In the genomic region with DNA sequence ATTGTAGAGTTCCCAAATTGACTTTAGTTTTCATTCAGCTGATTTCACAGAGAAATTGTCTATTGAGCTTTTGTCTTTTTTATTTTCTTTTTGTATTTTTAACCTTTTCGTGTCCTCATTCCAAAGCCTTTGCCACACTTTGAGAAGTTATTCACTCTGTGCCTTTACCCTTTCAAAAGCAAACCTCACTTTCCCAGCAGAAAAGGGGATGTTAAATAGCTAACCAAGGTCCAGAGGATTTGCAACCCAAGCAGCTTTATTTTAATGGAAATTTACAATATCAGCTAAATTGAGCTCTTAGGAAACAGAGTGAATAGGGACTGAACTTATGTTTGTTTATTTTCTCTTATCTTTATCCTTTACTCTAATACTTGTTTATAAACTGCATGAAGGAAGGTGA, we compare ENCODE assay signal across 17 cellular contexts.
"Had no signal": no experiment of that assay in that cellular context is flagged by ENCODE, and none has a peak within 500 bp of the region (broad histone marks: within the 10 kb centered on the region; RNA-seq: fewer than 3 reads in every experiment).

No MANE protein-coding gene starts in this region.

- H3K4me3 ChIP-seq: colonic mucosa, left ventricle myocardium inferior, lung, ovary had no signal

- H3K9me3 ChIP-seq: colonic mucosa, left ventricle myocardium inferior, ovary had no signal

- H3K36me3 ChIP-seq: colonic mucosa, ovary had no signal

- H3K27ac ChIP-seq: colonic mucosa, left ventricle myocardium inferior, ovary had no signal

- H3K27me3 ChIP-seq: colonic mucosa had no signal

- H3K4me1 ChIP-seq: colonic mucosa, left ventricle myocardium inferior had no signal

- ATAC-seq: left cardiac atrium; naive thymus-derived CD4-positive, alpha-beta T cell; right cardiac atrium had no signal

- DNase-seq: colonic mucosa; dermis blood vessel endothelial cell; effector CD4-positive, alpha-beta T cell; kidney; left cardiac atrium; left ventricle myocardium inferior; mesenchymal stem cell; naive thymus-derived CD4-positive, alpha-beta T cell; nephron progenitor cell; nucleus accumbens; ovary; right cardiac atrium; small intestine; stimulated activated CD4-positive, alpha-beta T cell treated with anti-CD3 and anti-CD28 coated beads, Interleukin-2, amount 100 ng/mL, for 48 hours; stimulated activated naive CD4-positive, alpha-beta T cell treated with Interleukin-2 at 50 U/mL for 16 hours; trophoblast cell had no signal
